In the genomic region with DNA sequence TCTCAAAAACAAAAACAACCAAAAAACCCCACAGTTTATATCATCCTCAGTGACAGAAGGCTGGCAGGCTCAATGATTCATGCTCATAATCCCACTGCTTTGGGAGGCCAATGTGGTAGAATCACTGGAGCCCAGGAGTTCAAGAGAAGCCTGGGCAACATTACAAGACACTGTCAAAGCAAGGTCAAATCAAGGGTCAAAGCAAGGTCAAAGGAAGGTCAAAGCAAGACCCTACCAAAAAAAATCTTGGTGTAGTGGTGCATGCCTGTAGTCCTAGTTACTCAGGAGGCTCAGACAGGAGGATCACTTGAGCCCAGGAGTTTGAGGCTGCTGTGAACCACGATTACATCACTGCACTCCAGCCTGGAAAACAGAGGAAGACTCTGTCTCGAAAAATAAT, we compare ENCODE assay signal across 37 cellular contexts. TPM values are rescaled to one million over a fixed set of nuclear protein-coding genes. Genes with fewer than 3 reads are reported as not detected.
"Had no signal": no experiment of that assay in that cellular context is flagged by ENCODE, and none has a peak within 500 bp of the region (broad histone marks: within the 10 kb centered on the region; RNA-seq: fewer than 3 reads in every experiment).

No MANE protein-coding gene starts in this region.

- DNase-seq: activated CD4-positive, alpha-beta T cell treated with anti-CD3 and anti-CD28 coated beads for 48 hours; activated CD4-positive, alpha-beta T cell treated with anti-CD3 and anti-CD28 coated beads, Interleukin-2, amount 50 U/mL, for 1 hour; activated CD4-positive, alpha-beta T cell treated with anti-CD3 and anti-CD28 coated beads, Interleukin-2, amount 50 U/mL, for 48 hours; activated CD4-positive, CD25-positive, alpha-beta regulatory T cell; activated CD4-positive, CD25-positive, alpha-beta regulatory T cell treated with anti-CD3 and anti-CD28 coated beads, Interleukin-2, amount 50 U/mL, for 72 hours; activated CD8-positive, alpha-beta memory T cell treated with anti-CD3 and anti-CD28 coated beads for 24 hours; activated CD8-positive, alpha-beta T cell treated with anti-CD3 and anti-CD28 coated beads for 36 hours; activated gamma-delta T cell; activated naive CD4-positive, alpha-beta T cell; activated naive CD4-positive, alpha-beta T cell treated with anti-CD3 and anti-CD28 coated beads, Interleukin-2, amount 10 ng/mL, durations not matched to agents 7 days and 5 days; activated naive CD8-positive, alpha-beta T cell treated with anti-CD3 and anti-CD28 coated beads, Interleukin-2, amount 10 ng/mL, durations not matched to agents 7 days and 5 days; activated T-cell treated with anti-CD3 and anti-CD28 coated beads, Interleukin-2, amount 50 U/mL, for 4 hours; amniotic stem cell; anterior cingulate cortex; brain microvascular endothelial cell; caudate nucleus; cortex of kidney; dermis blood vessel endothelial cell; effector CD4-positive, alpha-beta T cell; effector memory CD8-positive, alpha-beta T cell; esophagus squamous epithelium; foreskin melanocyte; heart right ventricle; T-helper 1 cell; T-helper 17 cell; T1000 had no signal

- FAIRE-seq: astrocyte, colon, endometrium, endothelial cell of umbilical vein had no signal

- H3K4me3 ChIP-seq: esophagus squamous epithelium, gastroesophageal sphincter, heart right ventricle had no signal

- H3K9me3 ChIP-seq: esophagus squamous epithelium, gastroesophageal sphincter, heart right ventricle had no signal

- H3K27ac ChIP-seq: brain microvascular endothelial cell, epithelial cell of prostate, esophagus squamous epithelium, gastroesophageal sphincter, heart right ventricle had no signal

- ATAC-seq: activated CD8-positive, alpha-beta T cell treated with anti-CD3 and anti-CD28 coated beads for 36 hours; activated naive CD4-positive, alpha-beta T cell treated with anti-CD3 and anti-CD28 coated beads, Interleukin-2, amount 50 U/mL, for 72 hours; activated T-cell treated with anti-CD3 and anti-CD28 coated beads, Interleukin-2, amount 50 U/mL, for 4 hours; activated T-helper 17 cell treated with anti-CD3 and anti-CD28 coated beads, Interleukin-2, amount 50 U/mL, for 72 hours; effector memory CD8-positive, alpha-beta T cell; gastroesophageal sphincter; heart right ventricle; T-helper 17 cell had no signal

- H3K36me3 ChIP-seq: brain microvascular endothelial cell, esophagus squamous epithelium, gastroesophageal sphincter, heart right ventricle had no signal

- H3K27me3 ChIP-seq: brain microvascular endothelial cell, esophagus squamous epithelium, gastroesophageal sphincter, heart right ventricle had no signal

- H3K4me1 ChIP-seq: gastroesophageal sphincter, heart right ventricle had no signal

RNA-seq across cellular contexts. Expression of a gene that starts 14.2 kb away (rescaled TPM):
- total RNA-seq: chondrocyte, dermis blood vessel endothelial cell, endothelial cell of umbilical vein, fibroblast of villous mesenchyme, glomerular endothelial cell had no signal
- polyA plus RNA-seq: endothelial cell of umbilical vein had no signal
